In the genomic region with DNA sequence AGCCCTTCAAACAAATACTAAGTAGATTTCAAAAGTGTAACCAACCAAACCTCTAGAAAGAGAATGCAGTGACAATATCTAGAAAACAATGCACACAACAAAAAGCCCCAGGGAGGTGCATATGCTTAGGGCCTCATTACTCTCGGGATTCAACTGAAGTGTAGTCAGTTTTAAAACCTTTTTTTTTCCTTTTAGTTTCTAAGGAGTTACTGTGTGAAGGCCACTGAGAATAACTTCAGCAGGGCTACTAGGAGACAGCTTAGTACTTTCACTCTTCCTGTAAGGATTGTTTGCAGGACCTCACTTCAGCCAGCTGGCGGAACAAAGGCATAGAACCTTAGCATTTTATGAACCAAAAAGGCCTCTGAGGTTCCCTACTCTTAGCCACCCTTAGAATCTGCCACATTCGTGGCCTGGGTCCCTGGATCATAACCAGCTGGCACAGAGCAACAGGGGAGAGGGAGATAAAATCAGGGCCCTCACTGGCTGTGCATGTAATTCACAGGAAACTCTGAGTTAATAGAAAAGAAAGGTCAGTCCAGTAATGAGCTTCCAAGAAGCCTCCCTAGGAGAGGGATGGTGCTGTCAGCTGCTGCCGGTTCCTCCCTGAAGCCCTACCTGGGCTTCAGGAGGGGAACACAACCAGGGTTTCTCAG, we compare ENCODE assay signal across 1 cellular context.
TF ChIP-seq lines count a peak whose summit lies in the region.

No MANE protein-coding gene starts in this region.

TF ChIP-seq in H1, 55 proteins besides CTCF, POLR2A, EP300 and RAD21 (continued from another document):
- no peak for TF ChIP-seq BRCA1 (IDR thresholded peaks at IDR 0.05; ENCODE audit: low read depth, low read length)
- TF ChIP-seq, protein P1, sequence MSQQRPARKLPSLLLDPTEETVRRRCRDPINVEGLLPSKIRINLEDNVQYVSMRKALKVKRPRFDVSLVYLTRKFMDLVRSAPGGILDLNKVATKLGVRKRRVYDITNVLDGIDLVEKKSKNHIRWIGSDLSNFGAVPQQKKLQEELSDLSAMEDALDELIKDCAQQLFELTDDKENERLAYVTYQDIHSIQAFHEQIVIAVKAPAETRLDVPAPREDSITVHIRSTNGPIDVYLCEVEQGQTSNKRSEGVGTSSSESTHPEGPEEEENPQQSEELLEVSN (IDR thresholded peaks at IDR 0.05) = no peak
- TF ChIP-seq HDAC2 (IDR thresholded peaks at IDR 0.05; ENCODE audit: borderline replicate concordance in 1 of 2, low read depth in 2 of 2, low read length in 2 of 2) = no peak
- TF ChIP-seq NANOG (IDR thresholded peaks at IDR 0.05; ENCODE audit: insufficient read depth, low read depth, low read length, poor library complexity, severe bottlenecking) = no peak
- TF ChIP-seq TBP (IDR thresholded peaks at IDR 0.05; ENCODE audit: low read depth, low read length) = no peak
- no peak for TF ChIP-seq RFX5 (IDR thresholded peaks at IDR 0.05; ENCODE audit: borderline replicate concordance, low read depth, low read length)
- TF ChIP-seq SIN3A (conservative IDR thresholded peaks at IDR 0.05 in 1 of 2, IDR thresholded peaks at IDR 0.05 in 1 of 2; ENCODE audit: low read depth in 1 of 2, low read length in 2 of 2) = no peak
- no peak for TF ChIP-seq KDM4A (IDR thresholded peaks at IDR 0.05; ENCODE audit: low read depth, low read length, severe bottlenecking)
- TF ChIP-seq POU5F1 (IDR thresholded peaks at IDR 0.05; ENCODE audit: low read depth, low read length) = no peak
- no peak for TF ChIP-seq MAX (IDR thresholded peaks at IDR 0.05)
- TF ChIP-seq ATF3 (IDR thresholded peaks at IDR 0.05; ENCODE audit: insufficient read depth, low read depth, low read length) = no peak
- TF ChIP-seq SAP30 (IDR thresholded peaks at IDR 0.05; ENCODE audit: insufficient read depth, insufficient replicate concordance, low read length) = no peak
